Comparison of ENCODE assay signal across 8 cellular contexts in genomic region chr13:97257800-97258799, GRCh38. TPM values are rescaled to one million over a fixed set of nuclear protein-coding genes. Genes with fewer than 3 reads are reported as not detected.
DNase-seq lines count a peak whose midpoint lies in the region; ATAC-seq and TF ChIP-seq lines count a peak whose summit lies in the region.

No MANE protein-coding gene starts in this region.

- no peaks in the 10 kb centered on the region for H3K27me3 Mint-ChIP-seq in T-helper 17 cell

- H3K4me3 ChIP-seq in BE2C (ENCODE audit: low read depth, low read length): no peak overlapping the region

- H3K36me3 Mint-ChIP-seq in T-helper 17 cell (ENCODE audit: low read depth): peaks cover 3% of the 10 kb centered on the region

- TF ChIP-seq CTCF in BE2C (IDR thresholded peaks at IDR 0.05; ENCODE audit: low read depth, low read length): peak; percentile 26

- H3K27ac Mint-ChIP-seq in T-helper 17 cell: peak overlapping the region; percentile 96

- H3K4me1 Mint-ChIP-seq in T-helper 17 cell: peaks cover 63% of the 10 kb centered on the region

- 0 out of 2 replicates have a peak, but pooled peaks cover 2% of the 10 kb centered on the region for H3K36me3 ChIP-seq in BE2C

- no peaks in the 10 kb centered on the region for H3K9me3 ChIP-seq in BE2C
- H3K9me3 ChIP-seq in T-helper 17 cell (ENCODE audit: control insufficient read depth, low read length, poor library complexity, severe bottlenecking): no peaks in the 10 kb centered on the region

- peaks cover 48% of the 10 kb centered on the region for H3K4me1 ChIP-seq in BE2C

- peak; percentile 45 for DNase-seq in BE2C
- DNase-seq in T-helper 17 cell: peak in 1 of 3 donors; percentile 37
- DNase-seq in non-pigmented ciliary epithelial cell (ENCODE audit: low read depth): peak; percentile 81
- no peak for DNase-seq in NCI-H146 (lab: John Stamatoyannopoulos, UW)
- DNase-seq in OCI-M2 (lab: John Stamatoyannopoulos, UW; ENCODE audit: unreplicated experiment): no peak

- H3K27me3 ChIP-seq in BE2C: no peaks in the 10 kb centered on the region

- H3K4me3 Mint-ChIP-seq in T-helper 17 cell: peak overlapping the region; percentile 79

- ATAC-seq in GM18909 (IDR thresholded peaks at IDR 0.05; ENCODE audit: poor library complexity, unreplicated experiment) (peak; percentile 74), HG03064 (IDR thresholded peaks at IDR 0.05; ENCODE audit: low read depth, unreplicated experiment) (peak; percentile 74), T-helper 17 cell (peak; percentile 42), esophagus mucosa (peak; percentile 24)

RNA-seq across cellular contexts. Expression of gene MBNL2, which starts 36.0 kb away (rescaled TPM):
- 20.9 TPM for polyA plus RNA-seq in BE2C (2012; ENCODE audit: insufficient read depth, insufficient read length, low read depth)
- 10 to 100 TPM; 36.1 to 40.2 TPM for total RNA-seq in T-helper 17 cell
- 28.1 TPM for total RNA-seq in esophagus mucosa

Comparison
In these comparisons a context has a peak if more than half of its experiments do, and no peak if none do; other contexts are left out.
1. DNase-seq: peak in BE2C (single experiment) and non-pigmented ciliary epithelial cell (single experiment); none in NCI-H146 (single experiment) and OCI-M2 (single experiment).
2. ATAC-seq: peak in every context shown above with its lines; median percentile 74 in GM18909; 74 in HG03064; 42 in T-helper 17 cell; 24 in esophagus mucosa.